ENCODE assay signal across 15 cellular contexts in the genomic region with DNA sequence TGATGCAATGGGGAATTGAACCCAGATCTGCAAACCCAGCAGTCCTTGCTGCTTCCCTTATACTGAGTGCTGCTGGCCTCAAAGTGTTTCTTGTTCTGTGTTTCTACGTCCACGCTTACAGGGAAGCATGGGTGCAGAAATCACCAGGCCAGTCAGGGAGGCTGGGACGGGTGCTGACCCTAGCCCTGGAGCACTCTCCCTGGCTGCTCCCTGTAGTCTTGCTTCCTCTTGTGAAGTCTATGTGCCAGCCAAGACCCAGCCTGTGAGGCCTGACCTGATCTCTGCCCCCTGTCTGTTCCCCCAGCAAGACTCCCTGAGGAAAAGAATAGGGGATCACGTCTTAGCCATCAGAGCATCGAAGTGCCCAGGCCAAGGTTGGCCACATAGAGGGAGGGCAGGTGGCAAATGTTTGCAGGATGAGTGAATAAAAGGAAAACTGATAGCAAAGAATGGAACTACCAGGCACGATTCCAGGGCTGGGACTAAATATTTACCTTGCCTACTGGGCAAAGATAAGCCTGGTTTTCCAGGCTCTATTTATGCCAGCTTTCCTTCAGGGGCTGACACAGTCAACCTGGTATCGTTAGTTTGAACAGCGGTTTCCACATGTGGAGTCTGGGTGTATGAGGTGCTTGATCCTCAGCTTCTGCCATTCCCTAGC. TPM values are rescaled to one million over a fixed set of nuclear protein-coding genes. Genes with fewer than 3 reads are reported as not detected.
DNase-seq lines count a peak whose midpoint lies in the region; ATAC-seq and TF ChIP-seq lines count a peak whose summit lies in the region.
"Had no signal": no experiment of that assay in that cellular context is flagged by ENCODE, and none has a peak within 500 bp of the region (broad histone marks: within the 10 kb centered on the region; RNA-seq: fewer than 3 reads in every experiment).

No MANE protein-coding gene starts in this region.

- no peak for TF ChIP-seq CTCF in gastrocnemius medialis (IDR thresholded peaks at IDR 0.05 in 4 of 5, conservative IDR thresholded peaks at IDR 0.05 in 1 of 5)

- H3K4me2 ChIP-seq in neuronal stem cell (ENCODE audit: insufficient read depth, low read length, poor library complexity, severe bottlenecking): no peak overlapping the region

- no peak overlapping the region for H3K9ac ChIP-seq in neuronal stem cell (ENCODE audit: low read depth, low read length, poor library complexity)

- no peak overlapping the region for H2BK5ac ChIP-seq in neuronal stem cell (ENCODE audit: low read length)

- intact Hi-C loops in gastrocnemius medialis (cut with DNase I; ENCODE audit: low total_unique reads): no loop called here

- H3K36me3 ChIP-seq in neuronal stem cell (replicated peaks in 1 of 2; ENCODE audit: control insufficient read depth in 2 of 2, insufficient read depth in 2 of 2, low read length in 2 of 2) (no peaks in the 10 kb centered on the region), gastrocnemius medialis (no peaks in the 10 kb centered on the region)

- peak overlapping the region; percentile 47 for H2AK5ac ChIP-seq in neuronal stem cell (ENCODE audit: low read depth, low read length)

- H3K4ac ChIP-seq in neuronal stem cell (ENCODE audit: low read length): no peak overlapping the region

- peak overlapping the region; percentile 31 for H3K18ac ChIP-seq in neuronal stem cell (ENCODE audit: low read length)

- H2AFZ ChIP-seq in neuronal stem cell (ENCODE audit: low read length): no peak overlapping the region

- H4K8ac ChIP-seq in neuronal stem cell (ENCODE audit: low read depth, low read length): no peak overlapping the region

- no CpG with 5 or more reads among the region's 8 CpGs for WGBS in neuronal stem cell (ENCODE audit: extremely low coverage in 2 of 2, insufficient read length in 2 of 2, insufficient replicate concordance in 1 of 2), 2 donors

- no peak overlapping the region for H2BK15ac ChIP-seq in neuronal stem cell (ENCODE audit: low read length)

- no peak overlapping the region for H3K14ac ChIP-seq in neuronal stem cell (ENCODE audit: low read length)

- H3K4me1 ChIP-seq in neuronal stem cell (ENCODE audit: control insufficient read depth in 2 of 2, insufficient read depth in 1 of 2, low read depth in 1 of 2, low read length in 2 of 2) (peaks cover 0 to 4% of the 10 kb centered on the region in 2 donors), gastrocnemius medialis (no peaks in the 10 kb centered on the region)
- H3K4me1 ChIP-seq: psoas muscle had no signal

- H3K27ac ChIP-seq in neuronal stem cell (replicated peaks; ENCODE audit: low read length) (no peak overlapping the region), gastrocnemius medialis (no peak overlapping the region)
- H3K27ac ChIP-seq: epithelial cell of prostate, psoas muscle had no signal

- DNase-seq in NCI-H1417 (lab: John Stamatoyannopoulos, UW) (peak in 2 of 3 experiments; percentile 25 to 37), NCI-H1417 treated with DMSO at 0.1 percent for 48 hours (lab: John Stamatoyannopoulos, UW) (no peak), NCI-H146 treated with DMSO at 0.1 percent for 48 hours (lab: John Stamatoyannopoulos, UW; ENCODE audit: unreplicated experiment) (peak; percentile 61), cerebellar cortex (ENCODE audit: low spot score) (peak; percentile 40), neuronal stem cell (ENCODE audit: low spot score) (no peak), gastrocnemius medialis (no peak)
- DNase-seq in activated T-cell treated with anti-CD3 and anti-CD28 coated beads, Interleukin-2, amount 50 U/mL, for 1 hour: no peak
- DNase-seq: 8988T; activated CD4-positive, alpha-beta memory T cell treated with anti-CD3 and anti-CD28 coated beads, Interleukin-2, amount 10 ng/mL, durations not matched to agents 7 days and 5 days; NCI-H446; psoas muscle; stimulated activated CD4-positive, alpha-beta T cell treated with anti-CD3 and anti-CD28 coated beads, Interleukin-15, amount 100 ng/mL, for 24 hours had no signal

- H3K4me3 ChIP-seq in neuronal stem cell (ENCODE audit: low read length in 2 of 2) (no peak overlapping the region), gastrocnemius medialis (no peak overlapping the region)
- H3K4me3 ChIP-seq: psoas muscle had no signal

- no peaks in the 10 kb centered on the region for H3K79me1 ChIP-seq in neuronal stem cell (ENCODE audit: low read depth, low read length)

- no peak overlapping the region for H4K91ac ChIP-seq in neuronal stem cell (ENCODE audit: low read depth, low read length, poor library complexity)

- H3K27me3 ChIP-seq in neuronal stem cell (ENCODE audit: control insufficient read depth in 3 of 3, insufficient read depth in 3 of 3, low read depth in 1 of 3, low read length in 3 of 3): no peaks in the 10 kb centered on the region
- no peaks in the 10 kb centered on the region for H3K27me3 ChIP-seq in gastrocnemius medialis

- in situ Hi-C loops in gastrocnemius medialis (cut with MboI; ENCODE audit: low sequenced_read_pairs in 4 of 4): no loop called here

- no peak overlapping the region for H2BK120ac ChIP-seq in neuronal stem cell (ENCODE audit: low read depth, low read length)

- H3K9me3 ChIP-seq in neuronal stem cell (replicated peaks in 1 of 2; ENCODE audit: control insufficient read depth in 2 of 2, insufficient read depth in 1 of 2, low read depth in 1 of 2, low read length in 2 of 2) (no peaks in the 10 kb centered on the region), gastrocnemius medialis (no peaks in the 10 kb centered on the region)
- H3K9me3 ChIP-seq: psoas muscle had no signal

- ATAC-seq in gastrocnemius medialis: no peak
- no peak for ATAC-seq in HG03135 (IDR thresholded peaks at IDR 0.05; ENCODE audit: unreplicated experiment)
- ATAC-seq: activated T-helper 17 cell treated with anti-CD3 and anti-CD28 coated beads, Interleukin-2, amount 50 U/mL, for 72 hours; psoas muscle had no signal

- H3K23ac ChIP-seq in neuronal stem cell (ENCODE audit: low read depth, low read length, poor library complexity): no peak overlapping the region

- TF ChIP-seq POLR2A in gastrocnemius medialis (IDR thresholded peaks at IDR 0.05): no peak

- H2BK12ac ChIP-seq in neuronal stem cell (ENCODE audit: low read length): peak overlapping the region; percentile 14

RNA-seq across cellular contexts. Expression of gene RHOT1, which starts 41.2 kb away (rescaled TPM):
- 31.5 TPM for polyA plus RNA-seq in neuronal stem cell (2013, experiment 1 of 2)
- 32.5 TPM for polyA plus RNA-seq in neuronal stem cell (2013, experiment 2 of 2)
- 10 to 100 TPM; 30.8 to 67.5 (median 36.2) TPM for total RNA-seq in gastrocnemius medialis

Comparison
In these comparisons a context has a peak if more than half of its experiments do, and no peak if none do; other contexts are left out.
1. DNase-seq: peak in NCI-H1417 (2 of 3), NCI-H146 treated with DMSO at 0.1 percent for 48 hours (single experiment) and cerebellar cortex (single experiment); none in NCI-H1417 treated with DMSO at 0.1 percent for 48 hours (single experiment), neuronal stem cell (single experiment), gastrocnemius medialis (0 of 2) and activated T-cell treated with anti-CD3 and anti-CD28 coated beads, Interleukin-2, amount 50 U/mL, for 1 hour (single experiment).